ENCODE assay signal across 8 cellular contexts in the genomic region with DNA sequence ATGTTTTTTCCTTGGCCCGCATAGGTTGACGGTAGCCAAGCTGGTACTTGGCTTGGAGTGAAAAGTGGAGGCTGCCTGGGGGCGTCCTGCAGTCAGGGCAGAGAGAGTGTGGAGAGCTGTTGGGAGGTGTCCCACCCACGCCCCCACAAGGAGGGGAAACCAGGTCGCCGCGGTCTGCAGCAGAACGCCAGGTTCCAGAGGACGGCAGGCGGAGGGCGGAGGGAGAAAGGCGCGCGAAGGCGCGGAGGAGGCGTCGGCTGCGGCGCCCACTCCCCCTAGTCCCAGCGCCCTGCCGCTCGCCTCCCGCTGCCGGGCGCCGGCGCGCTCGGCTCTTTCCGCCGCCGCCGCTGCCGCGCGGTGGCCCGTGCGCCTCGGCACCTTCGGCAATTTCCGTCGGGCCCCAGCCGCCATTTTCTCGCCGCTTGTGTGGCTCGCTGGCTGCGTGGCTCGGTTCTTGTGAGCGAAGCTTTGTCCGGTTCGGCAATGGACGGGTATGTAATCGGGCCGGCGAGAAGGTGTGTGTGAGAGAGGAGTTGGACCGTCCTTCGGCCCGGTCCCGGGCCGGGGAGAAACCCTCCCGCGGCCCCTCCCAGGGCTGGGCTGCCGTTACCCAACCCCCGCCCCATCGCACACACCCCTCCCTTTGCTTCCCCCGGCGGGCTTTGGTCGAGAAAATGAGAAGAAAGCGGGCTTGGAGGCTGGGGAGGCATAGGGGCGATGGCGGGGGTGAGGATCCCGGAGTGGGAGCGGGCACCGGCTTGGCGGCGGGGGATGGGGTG. TPM values are rescaled to one million over a fixed set of nuclear protein-coding genes. Genes with fewer than 3 reads are reported as not detected.
DNase-seq lines count a peak whose midpoint lies in the region; ATAC-seq and TF ChIP-seq lines count a peak whose summit lies in the region.

Gene PTBP2 (plus strand): TSS at position 403 of the 779 bp plus-strand sequence. CDS start 81 bp downstream, at position 484.

- ATAC-seq in GM23338: peak; percentile 94

- H3K27me3 ChIP-seq in GM23338 (ENCODE audit: insufficient read depth) (no peaks in the 10 kb centered on the region), Karpas-422 (ENCODE audit: low read length) (no peaks in the 10 kb centered on the region), neural cell (ENCODE audit: insufficient read depth, low read depth, low read length) (no peaks in the 10 kb centered on the region), stomach (no peaks in the 10 kb centered on the region)

- DNase-seq in ELF-1 (ENCODE audit: low read depth, low spot score) (peak; percentile 92), GM23338 (ENCODE audit: low spot score) (peak; percentile 89), Karpas-422 (peak; percentile 94), fibroblast of villous mesenchyme (ENCODE audit: low read depth) (peak; percentile 76), stomach (peak; percentile 80)
- peak; percentile 94 for DNase-seq in activated effector memory CD4-positive, alpha-beta T cell treated with anti-CD3 and anti-CD28 coated beads, Interleukin-2, amount 50 U/mL, for 16 hours

- H3K9me3 ChIP-seq in Karpas-422 (ENCODE audit: low read length): no peaks in the 10 kb centered on the region
- H3K9me3 ChIP-seq in neural cell (ENCODE audit: low read length): no peaks in the 10 kb centered on the region
- no peaks in the 10 kb centered on the region for H3K9me3 ChIP-seq in stomach

- H2AFZ ChIP-seq in GM23338: peak within 1 kb of the TSS; percentile 82
- H2AFZ ChIP-seq in Karpas-422 (ENCODE audit: low read length): peak within 1 kb of the TSS; percentile 96
- peak within 1 kb of the TSS; percentile 86 for H2AFZ ChIP-seq in neural cell (ENCODE audit: low read depth, low read length)

- peak within 1 kb of the TSS; percentile 89 for H3K4me3 ChIP-seq in GM23338
- peak within 1 kb of the TSS; percentile 91 for H3K4me3 ChIP-seq in Karpas-422 (ENCODE audit: low read length)
- peak within 1 kb of the TSS; percentile 90 for H3K4me3 ChIP-seq in fibroblast of villous mesenchyme (ENCODE audit: low read depth, low read length)
- peak within 1 kb of the TSS; percentile 74 for H3K4me3 ChIP-seq in neural cell (ENCODE audit: low read length)
- peak within 1 kb of the TSS; percentile 85 to 96 (median 92) for H3K4me3 ChIP-seq in stomach

- H3K4me3 Mint-ChIP-seq in GM23338: peak within 1 kb of the TSS; percentile 97

- peaks cover 20% of the 10 kb centered on the region for H3K4me1 ChIP-seq in GM23338 (ENCODE audit: insufficient read depth)
- peaks cover 31% of the 10 kb centered on the region for H3K4me1 ChIP-seq in Karpas-422 (ENCODE audit: low read length)
- peaks cover 0 to 35% (median 24%) of the 10 kb centered on the region in 4 donors for H3K4me1 ChIP-seq in stomach

- TF ChIP-seq CTCF in GM23338 (conservative IDR thresholded peaks at IDR 0.05; ENCODE audit: low read depth in 2 of 2) (no peak), fibroblast of villous mesenchyme (IDR thresholded peaks at IDR 0.05; ENCODE audit: insufficient read depth, low read depth, low read length) (no peak), neural cell (IDR thresholded peaks at IDR 0.05; ENCODE audit: poor library complexity, severe bottlenecking) (peak; percentile 9), stomach (IDR thresholded peaks at IDR 0.05) (no peak)

- H3K9me3 Mint-ChIP-seq in GM23338: 0 out of 3 replicates have a peak, but pooled peaks cover 2% of the 10 kb centered on the region

- TF ChIP-seq POLR2A in Raji (IDR thresholded peaks at IDR 0.05; ENCODE audit: insufficient read depth, low read depth, low read length): peak; percentile 62
- TF ChIP-seq POLR2A in stomach (IDR thresholded peaks at IDR 0.05): peak in 1 of 4 donors; percentile 8

- H3K9me2 ChIP-seq in GM23338 (ENCODE audit: insufficient read depth): no peaks in the 10 kb centered on the region
- H3K9me2 ChIP-seq in Karpas-422 (replicated peaks; ENCODE audit: insufficient read depth, low read length): no peaks in the 10 kb centered on the region; the same call in 1 of the 2 replicates
- no peaks in the 10 kb centered on the region for H3K9me2 ChIP-seq in neural cell (ENCODE audit: insufficient read depth, low read length)

- peaks cover 21% of the 10 kb centered on the region for H3K4me1 Mint-ChIP-seq in GM23338

- H3K9ac ChIP-seq in Karpas-422 (ENCODE audit: low read length) (peak within 1 kb of the TSS; percentile 97), neural cell (ENCODE audit: low read length) (peak within 1 kb of the TSS; percentile 97)

- TF ChIP-seq EP300 in neural cell (conservative IDR thresholded peaks at IDR 0.05; ENCODE audit: poor library complexity, severe bottlenecking) (peak; percentile 13), stomach (IDR thresholded peaks at IDR 0.05) (no peak)

- H4K20me1 ChIP-seq in GM23338 (replicated peaks; ENCODE audit: insufficient read depth) (no peaks in the 10 kb centered on the region), Karpas-422 (ENCODE audit: insufficient read depth, low read depth, low read length) (peaks cover 5% of the 10 kb centered on the region; the same call in 1 of the 2 replicates), neural cell (ENCODE audit: insufficient read depth) (no peaks in the 10 kb centered on the region)

- peak within 1 kb of the TSS; percentile 95 for H3K27ac ChIP-seq in GM23338 (ENCODE audit: low read depth)
- H3K27ac ChIP-seq in Karpas-422 (ENCODE audit: low read length): peak within 1 kb of the TSS; percentile 73
- peak within 1 kb of the TSS; percentile 96 for H3K27ac ChIP-seq in neural cell (ENCODE audit: low read length)
- H3K27ac ChIP-seq in stomach: peak within 1 kb of the TSS; percentile 90 to 96 (median 94)

- 0 to 1% (median 1%) methylated on average over 50 to 77 of the region's 77 CpGs for WGBS in stomach, 5 donors

- H3K36me3 Mint-ChIP-seq in GM23338 (ENCODE audit: low read depth): peaks cover 44% of the 10 kb centered on the region

- H3K27me3 Mint-ChIP-seq in GM23338 (ENCODE audit: insufficient read depth, low read depth, poor library complexity): peaks cover 2% of the 10 kb centered on the region

- H3F3A ChIP-seq in GM23338 (replicated peaks; ENCODE audit: low read depth): no peaks in the 10 kb centered on the region
- no peaks in the 10 kb centered on the region for H3F3A ChIP-seq in neural cell (ENCODE audit: insufficient read depth, low read length, poor library complexity, severe bottlenecking)

- intact Hi-C loops in stomach (cut with DNase I; ENCODE audit: low total_unique reads): no loop called here

- H3K79me2 ChIP-seq in GM23338 (replicated peaks; ENCODE audit: insufficient read depth) (peaks cover 50% of the 10 kb centered on the region), Karpas-422 (ENCODE audit: low read length) (peaks cover 46% of the 10 kb centered on the region), neural cell (replicated peaks; ENCODE audit: insufficient read depth, low read length) (peaks cover 41% of the 10 kb centered on the region)

- H3K36me3 ChIP-seq in GM23338 (ENCODE audit: insufficient read depth) (peaks cover 7% of the 10 kb centered on the region; the same call in 1 of the 2 replicates), Karpas-422 (ENCODE audit: insufficient read depth, low read length) (peaks cover 23% of the 10 kb centered on the region), neural cell (ENCODE audit: insufficient read depth, low read length) (peaks cover 4% of the 10 kb centered on the region), stomach (peaks cover 0 to 23% (median 6%) of the 10 kb centered on the region in 4 donors)

- peak; percentile 57 for TF ChIP-seq RAD21 in neural cell (conservative IDR thresholded peaks at IDR 0.05)

- peak within 1 kb of the TSS; percentile 99 for H3K27ac Mint-ChIP-seq in GM23338

- H3K4me2 ChIP-seq in GM23338: peak within 1 kb of the TSS; percentile 87
- peak within 1 kb of the TSS; percentile 98 for H3K4me2 ChIP-seq in Karpas-422 (ENCODE audit: low read depth, low read length, poor library complexity, severe bottlenecking)
- H3K4me2 ChIP-seq in neural cell (ENCODE audit: low read length): peak within 1 kb of the TSS; percentile 94

TF ChIP-seq in GM23338, 12 proteins besides CTCF, POLR2A, EP300 and RAD21:
- TF ChIP-seq CREB1 (CRISPR knock-in tag; IDR thresholded peaks at IDR 0.05; ENCODE audit: low read depth) (no peak), ETS1 (IDR thresholded peaks at IDR 0.05) (no peak), POLR2AphosphoS5 (IDR thresholded peaks at IDR 0.05; ENCODE audit: low read depth) (peak; percentile 80)

TF ChIP-seq in neural cell, 6 proteins besides CTCF, POLR2A, EP300 and RAD21 (continues in another document):
- TF ChIP-seq, protein P1, sequence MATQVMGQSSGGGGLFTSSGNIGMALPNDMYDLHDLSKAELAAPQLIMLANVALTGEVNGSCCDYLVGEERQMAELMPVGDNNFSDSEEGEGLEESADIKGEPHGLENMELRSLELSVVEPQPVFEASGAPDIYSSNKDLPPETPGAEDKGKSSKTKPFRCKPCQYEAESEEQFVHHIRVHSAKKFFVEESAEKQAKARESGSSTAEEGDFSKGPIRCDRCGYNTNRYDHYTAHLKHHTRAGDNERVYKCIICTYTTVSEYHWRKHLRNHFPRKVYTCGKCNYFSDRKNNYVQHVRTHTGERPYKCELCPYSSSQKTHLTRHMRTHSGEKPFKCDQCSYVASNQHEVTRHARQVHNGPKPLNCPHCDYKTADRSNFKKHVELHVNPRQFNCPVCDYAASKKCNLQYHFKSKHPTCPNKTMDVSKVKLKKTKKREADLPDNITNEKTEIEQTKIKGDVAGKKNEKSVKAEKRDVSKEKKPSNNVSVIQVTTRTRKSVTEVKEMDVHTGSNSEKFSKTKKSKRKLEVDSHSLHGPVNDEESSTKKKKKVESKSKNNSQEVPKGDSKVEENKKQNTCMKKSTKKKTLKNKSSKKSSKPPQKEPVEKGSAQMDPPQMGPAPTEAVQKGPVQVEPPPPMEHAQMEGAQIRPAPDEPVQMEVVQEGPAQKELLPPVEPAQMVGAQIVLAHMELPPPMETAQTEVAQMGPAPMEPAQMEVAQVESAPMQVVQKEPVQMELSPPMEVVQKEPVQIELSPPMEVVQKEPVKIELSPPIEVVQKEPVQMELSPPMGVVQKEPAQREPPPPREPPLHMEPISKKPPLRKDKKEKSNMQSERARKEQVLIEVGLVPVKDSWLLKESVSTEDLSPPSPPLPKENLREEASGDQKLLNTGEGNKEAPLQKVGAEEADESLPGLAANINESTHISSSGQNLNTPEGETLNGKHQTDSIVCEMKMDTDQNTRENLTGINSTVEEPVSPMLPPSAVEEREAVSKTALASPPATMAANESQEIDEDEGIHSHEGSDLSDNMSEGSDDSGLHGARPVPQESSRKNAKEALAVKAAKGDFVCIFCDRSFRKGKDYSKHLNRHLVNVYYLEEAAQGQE (IDR thresholded peaks at IDR 0.05; ENCODE audit: borderline replicate concordance): no peak
- no peak for TF ChIP-seq EZH2 (IDR thresholded peaks at IDR 0.05; ENCODE audit: borderline replicate concordance, insufficient read depth, low read length, poor library complexity, severe bottlenecking)

RNA-seq across cellular contexts. Expression of gene PTBP2, which starts in this region (rescaled TPM):
- total RNA-seq in GM23338 (2014; rRNA removed; shearing (Covaris generic)): 97.1 and 108 TPM in 2 replicates
- polyA plus RNA-seq in GM23338 (2016; fragmentation: Nextera tagmentation; extraction: Ambion mirVana): 43.3 and 50.2 TPM in 2 replicates
- 40.4 and 54.0 TPM in 2 replicates for total RNA-seq in Karpas-422 (2014; rRNA removed; shearing (Covaris generic); ENCODE audit: low replicate concordance)
- 14.2 and 15.8 TPM in 2 replicates for total RNA-seq in fibroblast of villous mesenchyme
- 286 and 319 TPM in 2 replicates for polyA plus RNA-seq in neural cell
- polyA minus RNA-seq in neural cell: 388 and 485 TPM in 2 replicates
- total RNA-seq in stomach: 100 to 1,000 TPM in 2 of 5 donors, 10 to 100 TPM in 2, 1 to 10 TPM in 1; 7.2 to 376 (median 63.4) TPM
- 10 to 100 TPM in 1 of 3 donors, 1 to 10 TPM in 2; 4.5 to 16.1 (median 5.2) TPM for polyA plus RNA-seq in stomach

Comparison
In these comparisons a context has a peak if more than half of its experiments do, and no peak if none do; other contexts are left out.
1. Peak in every context shown above with its lines: DNase-seq, ATAC-seq, H3K4me3 ChIP-seq and H3K27ac ChIP-seq.